ENCODE assay signal across 8 cellular contexts in the genomic region with DNA sequence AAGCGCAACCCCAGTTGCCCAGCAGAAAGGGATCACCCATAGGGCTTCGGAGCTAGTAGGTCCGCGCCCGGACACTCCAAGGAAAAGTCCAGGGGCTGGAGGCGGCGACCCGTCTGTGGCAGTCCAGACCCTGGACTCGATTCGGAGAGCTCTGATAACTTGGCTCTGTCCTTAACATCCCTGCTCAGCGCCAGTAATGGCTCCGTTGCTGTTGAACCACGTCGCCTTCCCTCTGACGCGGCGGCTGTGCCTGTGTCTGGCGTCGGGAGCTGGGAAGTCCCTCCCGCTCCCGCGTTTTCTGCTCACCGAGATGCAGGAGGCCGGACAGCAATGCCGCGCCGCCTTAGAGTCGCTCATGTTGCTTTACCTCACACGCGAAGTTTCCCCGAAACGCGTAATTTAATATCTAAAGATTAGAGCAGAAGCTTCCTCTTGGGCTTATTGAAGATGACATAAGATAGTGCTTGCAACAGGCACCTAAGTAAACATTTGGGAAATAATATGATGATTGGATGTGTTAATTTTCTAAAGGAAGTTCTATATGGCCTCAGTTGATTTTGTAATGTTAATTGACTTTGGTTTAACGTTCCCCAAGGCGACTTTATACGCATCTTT. TPM values are rescaled to one million over a fixed set of nuclear protein-coding genes. Genes with fewer than 3 reads are reported as not detected.
DNase-seq lines count a peak whose midpoint lies in the region; ATAC-seq and TF ChIP-seq lines count a peak whose summit lies in the region.

No MANE protein-coding gene starts in this region.

- H3K27me3 ChIP-seq in effector memory CD4-positive, alpha-beta T cell (replicated peaks; ENCODE audit: control insufficient read depth, insufficient read depth, low read length, poor library complexity, severe bottlenecking): no peaks in the 10 kb centered on the region

- H3K9me3 Mint-ChIP-seq in activated CD4-positive, alpha-beta memory T cell treated with anti-CD3 and anti-CD28 coated beads, Interleukin-2, amount 10 ng/mL, durations not matched to agents 7 days and 5 days: no peaks in the 10 kb centered on the region

- H3K4me1 ChIP-seq in effector memory CD4-positive, alpha-beta T cell (ENCODE audit: control insufficient read depth, insufficient read depth, low read length, poor library complexity, severe bottlenecking): peaks cover 17% of the 10 kb centered on the region

- POLR2A ChIA-PET in activated CD4-positive, alpha-beta memory T cell treated with anti-CD3 and anti-CD28 coated beads, Interleukin-2, amount 10 ng/mL, durations not matched to agents 7 days and 5 days (lab: Charles Lee): interaction anchor here (0.9 to 5.2 kb wide), 7 partner anchors 8 to 1703 kb away, joined by 3 to 230 read pairs (median 27); no protein-coding TSS in a partner anchor

- CTCF ChIA-PET in activated CD4-positive, alpha-beta memory T cell treated with anti-CD3 and anti-CD28 coated beads, Interleukin-2, amount 10 ng/mL, durations not matched to agents 7 days and 5 days (lab: Charles Lee): interaction anchor here (1.2 to 4.9 kb wide), 2 partner anchors 13 to 59 kb away, joined by 3 to 41 read pairs; no protein-coding TSS in a partner anchor

- peak overlapping the region; percentile 78 for H3K4me3 Mint-ChIP-seq in activated CD4-positive, alpha-beta memory T cell treated with anti-CD3 and anti-CD28 coated beads, Interleukin-2, amount 10 ng/mL, durations not matched to agents 7 days and 5 days

- no peak for TF ChIP-seq CTCF in AG10803 (conservative IDR thresholded peaks at IDR 0.05; ENCODE audit: low read length)

- H3K36me3 Mint-ChIP-seq in activated CD4-positive, alpha-beta memory T cell treated with anti-CD3 and anti-CD28 coated beads, Interleukin-2, amount 10 ng/mL, durations not matched to agents 7 days and 5 days (ENCODE audit: low read depth): peaks cover 16% of the 10 kb centered on the region

- H3K27ac ChIP-seq in effector memory CD4-positive, alpha-beta T cell (ENCODE audit: insufficient read depth, low read length, poor library complexity, severe bottlenecking): peak overlapping the region; percentile 86

- peaks cover 15% of the 10 kb centered on the region for H3K27me3 Mint-ChIP-seq in activated CD4-positive, alpha-beta memory T cell treated with anti-CD3 and anti-CD28 coated beads, Interleukin-2, amount 10 ng/mL, durations not matched to agents 7 days and 5 days

- peaks cover 26% of the 10 kb centered on the region for H3K4me1 Mint-ChIP-seq in activated CD4-positive, alpha-beta memory T cell treated with anti-CD3 and anti-CD28 coated beads, Interleukin-2, amount 10 ng/mL, durations not matched to agents 7 days and 5 days

- DNase-seq in AG10803 (ENCODE audit: low read depth) (peak; percentile 80), GM19240 (ENCODE audit: insufficient read length, low spot score) (peak; percentile 13), NCI-H510A treated with DMSO at 0.1 percent for 48 hours (lab: John Stamatoyannopoulos, UW) (peak; percentile 89), lung microvascular endothelial cell (ENCODE audit: low read depth in 2 of 2) (peak; percentile 89 to 91)
- DNase-seq in activated CD4-positive, alpha-beta memory T cell treated with anti-CD3 and anti-CD28 coated beads, Interleukin-2, amount 10 ng/mL, durations not matched to agents 7 days and 5 days: peak; percentile 65
- peak; percentile 53 to 64 (median 58) for DNase-seq in effector memory CD4-positive, alpha-beta T cell
- DNase-seq in stimulated activated CD4-positive, alpha-beta T cell treated with anti-CD3 and anti-CD28 coated beads, TNF-alpha, amount 100 ng/mL, for 24 hours (ENCODE audit: low read depth in 3 of 3): peak; percentile 43 to 71 (median 45)

- peak; percentile 17 for ATAC-seq in HG03457 (IDR thresholded peaks at IDR 0.05; ENCODE audit: unreplicated experiment)

- peak overlapping the region; percentile 79 for H3K4me3 ChIP-seq in AG10803 (ENCODE audit: low read length)
- peak overlapping the region; percentile 78 for H3K4me3 ChIP-seq in effector memory CD4-positive, alpha-beta T cell (ENCODE audit: insufficient read depth, low read depth, low read length, poor library complexity, severe bottlenecking)

- H3K27ac Mint-ChIP-seq in activated CD4-positive, alpha-beta memory T cell treated with anti-CD3 and anti-CD28 coated beads, Interleukin-2, amount 10 ng/mL, durations not matched to agents 7 days and 5 days: peak overlapping the region; percentile 87

- peaks cover under 1% of the 10 kb centered on the region for H3K36me3 ChIP-seq in effector memory CD4-positive, alpha-beta T cell (ENCODE audit: control insufficient read depth, insufficient read depth, low read length)

- no peaks in the 10 kb centered on the region for H3K9me3 ChIP-seq in effector memory CD4-positive, alpha-beta T cell (ENCODE audit: control insufficient read depth, low read length)

RNA-seq across cellular contexts. Expression of a gene that starts 1.3 kb away (rescaled TPM):
- total RNA-seq in activated CD4-positive, alpha-beta memory T cell treated with anti-CD3 and anti-CD28 coated beads, Interleukin-2, amount 10 ng/mL, durations not matched to agents 7 days and 5 days: 10 to 100 TPM; 26.3 to 27.3 TPM
- total RNA-seq in lung microvascular endothelial cell: 7.8 and 11.3 TPM in 2 replicates

Comparison
In these comparisons a context has a peak if more than half of its experiments do, and no peak if none do; other contexts are left out.
1. Peak in every context shown above with its lines: DNase-seq, ATAC-seq, H3K4me3 ChIP-seq and H3K27ac ChIP-seq.
2. DNase-seq: peak in every context shown above with its lines; median percentile 90 in lung microvascular endothelial cell; 89 in NCI-H510A treated with DMSO at 0.1 percent for 48 hours; 80 in AG10803; 65 in activated CD4-positive, alpha-beta memory T cell treated with anti-CD3 and anti-CD28 coated beads, Interleukin-2, amount 10 ng/mL, durations not matched to agents 7 days and 5 days; 58 in effector memory CD4-positive, alpha-beta T cell; 45 in stimulated activated CD4-positive, alpha-beta T cell treated with anti-CD3 and anti-CD28 coated beads, TNF-alpha, amount 100 ng/mL, for 24 hours; 13 in GM19240.